1 cellular context compared by ENCODE assay signal in genomic region chr20:32543570-32544259, GRCh38.
A peak's percentile ranks its signal among the peaks of the same experiment; 100 is the strongest.
TF ChIP-seq lines count a peak whose summit lies in the region.

No MANE protein-coding gene starts in this region.

TF ChIP-seq in HepG2, 621 proteins besides CTCF, POLR2A, EP300 and RAD21 (continued from another document and continues in another):
- TF ChIP-seq ZNF770 (CRISPR knock-in tag; IDR thresholded peaks at IDR 0.05), result peak; percentile 96
- no peak; the same call in none of the 2 replicates for TF ChIP-seq AHR (CRISPR knock-in tag; IDR thresholded peaks at IDR 0.05)
- TF ChIP-seq NR2F6 (IDR thresholded peaks at IDR 0.05), result peak; percentile 99
- TF ChIP-seq NR2F6 (CRISPR knock-in tag; IDR thresholded peaks at IDR 0.05), result peak; percentile 99
- 0 out of 2 replicates have a peak, but pooled peaks have one; percentile 5 for TF ChIP-seq MYNN (CRISPR knock-in tag; IDR thresholded peaks at IDR 0.05; ENCODE audit: low read depth)
- peak; percentile 100 for TF ChIP-seq HDAC2 (CRISPR knock-in tag; IDR thresholded peaks at IDR 0.05)
- TF ChIP-seq NFRKB (IDR thresholded peaks at IDR 0.05), result no peak
- TF ChIP-seq JUN (CRISPR knock-in tag; IDR thresholded peaks at IDR 0.05), result peak; percentile 85; the same call in 1 of the 2 replicates
- peak; percentile 100 for TF ChIP-seq GATAD2A (CRISPR knock-in tag; IDR thresholded peaks at IDR 0.05)
- TF ChIP-seq SIX4 (CRISPR knock-in tag; IDR thresholded peaks at IDR 0.05), result peak; percentile 87
- TF ChIP-seq KLF9 (CRISPR knock-in tag; IDR thresholded peaks at IDR 0.05; ENCODE audit: low read depth), result no peak
- peak in 1 of 2 experiments; percentile 89; a peak in 2 of 4 replicates for TF ChIP-seq ATF4 (CRISPR knock-in tag; IDR thresholded peaks at IDR 0.05)
- peak; percentile 94 for TF ChIP-seq XRCC5 (optimal IDR thresholded peaks at IDR 0.05; ENCODE audit: low read length)
- no peak for TF ChIP-seq AGO1 (IDR thresholded peaks at IDR 0.05; ENCODE audit: low read depth, low read length, poor library complexity, severe bottlenecking)
- peak; percentile 75; the same call in 1 of the 2 replicates for TF ChIP-seq MTF1 (CRISPR knock-in tag; IDR thresholded peaks at IDR 0.05)
- no peak; the same call in 1 of the 2 replicates for TF ChIP-seq HBP1 (CRISPR knock-in tag; IDR thresholded peaks at IDR 0.05; ENCODE audit: low read depth)
- TF ChIP-seq ZBTB34 (CRISPR knock-in tag; IDR thresholded peaks at IDR 0.05), result peak; percentile 100
- TF ChIP-seq IRF9 (CRISPR knock-in tag; IDR thresholded peaks at IDR 0.05; ENCODE audit: borderline replicate concordance), result peak; percentile 99
- peak; percentile 93; the same call in 1 of the 2 replicates for TF ChIP-seq ZNF576 (CRISPR knock-in tag; IDR thresholded peaks at IDR 0.05)
- TF ChIP-seq GRHL1 (CRISPR knock-in tag; conservative IDR thresholded peaks at IDR 0.05), result no peak
- peak; percentile 96 for TF ChIP-seq PATZ1 (CRISPR knock-in tag; IDR thresholded peaks at IDR 0.05)
- peak; percentile 13 for TF ChIP-seq EEA1 (CRISPR knock-in tag; IDR thresholded peaks at IDR 0.05; ENCODE audit: borderline replicate concordance)
- peak; percentile 85; the same call in 1 of the 2 replicates for TF ChIP-seq ZNF598 (CRISPR knock-in tag; IDR thresholded peaks at IDR 0.05; ENCODE audit: borderline replicate concordance)
- TF ChIP-seq CERS6 (CRISPR knock-in tag; IDR thresholded peaks at IDR 0.05), result 0 out of 2 replicates have a peak, but pooled peaks have one; percentile 61
- peak; percentile 100 for TF ChIP-seq MTA1 (CRISPR knock-in tag; IDR thresholded peaks at IDR 0.05; ENCODE audit: borderline replicate concordance)
- peak; percentile 96 for TF ChIP-seq ZNF564 (CRISPR knock-in tag; IDR thresholded peaks at IDR 0.05)
- no peak for TF ChIP-seq SMARCE1 (IDR thresholded peaks at IDR 0.05; ENCODE audit: borderline replicate concordance)
- peak; percentile 91 for TF ChIP-seq SKI (IDR thresholded peaks at IDR 0.05; ENCODE audit: partially characterized antibody)
- TF ChIP-seq AGO2 (optimal IDR thresholded peaks at IDR 0.05; ENCODE audit: low read depth, low read length), result no peak
- no peak for TF ChIP-seq ZBTB46 (CRISPR knock-in tag; IDR thresholded peaks at IDR 0.05; ENCODE audit: borderline replicate concordance)
- no peak for TF ChIP-seq GPBP1L1 (CRISPR knock-in tag; IDR thresholded peaks at IDR 0.05)
- TF ChIP-seq MLX (CRISPR knock-in tag; IDR thresholded peaks at IDR 0.05), result peak; percentile 99
- peak; percentile 65; the same call in 1 of the 2 replicates for TF ChIP-seq DR1 (CRISPR knock-in tag; IDR thresholded peaks at IDR 0.05)
- TF ChIP-seq ZNF44 (CRISPR knock-in tag; IDR thresholded peaks at IDR 0.05), result peak; percentile 92
- TF ChIP-seq ATF5 (CRISPR knock-in tag; IDR thresholded peaks at IDR 0.05; ENCODE audit: low read depth), result peak; percentile 87
- TF ChIP-seq ZZZ3 (CRISPR knock-in tag; IDR thresholded peaks at IDR 0.05; ENCODE audit: borderline replicate concordance), result peak; percentile 88; the same call in 1 of the 2 replicates
- TF ChIP-seq ZNF432 (CRISPR knock-in tag; IDR thresholded peaks at IDR 0.05; ENCODE audit: borderline replicate concordance), result no peak
- TF ChIP-seq MED8 (CRISPR knock-in tag; IDR thresholded peaks at IDR 0.05; ENCODE audit: insufficient replicate concordance), result peak; percentile 99
- TF ChIP-seq NFYC (CRISPR knock-in tag; IDR thresholded peaks at IDR 0.05), result peak; percentile 54; the same call in 1 of the 2 replicates
- TF ChIP-seq GLI4 (CRISPR knock-in tag; IDR thresholded peaks at IDR 0.05; ENCODE audit: borderline replicate concordance), result peak; percentile 94; the same call in 1 of the 2 replicates
- TF ChIP-seq KMT2B (CRISPR knock-in tag; IDR thresholded peaks at IDR 0.05), result peak; percentile 90; the same call in 1 of the 2 replicates
- TF ChIP-seq MZF1 (CRISPR knock-in tag; IDR thresholded peaks at IDR 0.05; ENCODE audit: borderline replicate concordance), result no peak; the same call in 1 of the 2 replicates
- peak; percentile 91 for TF ChIP-seq POGZ (CRISPR knock-in tag; IDR thresholded peaks at IDR 0.05)
- TF ChIP-seq ZNF350 (CRISPR knock-in tag; IDR thresholded peaks at IDR 0.05; ENCODE audit: borderline replicate concordance, low read depth), result peak; percentile 98
- no peak for TF ChIP-seq ZFAT (CRISPR knock-in tag; conservative IDR thresholded peaks at IDR 0.05)
- TF ChIP-seq TAF1 (CRISPR knock-in tag; IDR thresholded peaks at IDR 0.05), result peak; percentile 52; the same call in 1 of the 2 replicates
- TF ChIP-seq PAX8 (CRISPR knock-in tag; IDR thresholded peaks at IDR 0.05; ENCODE audit: borderline replicate concordance), result no peak
- TF ChIP-seq HOXA3 (CRISPR knock-in tag; IDR thresholded peaks at IDR 0.05), result peak; percentile 98
- TF ChIP-seq ATRX (CRISPR knock-in tag; IDR thresholded peaks at IDR 0.05; ENCODE audit: borderline replicate concordance), result no peak
